ENCODE assay signal across 10 cellular contexts in genomic region chr3:137770821-137771399, GRCh38. TPM values are rescaled to one million over a fixed set of nuclear protein-coding genes. Genes with fewer than 3 reads are reported as not detected.
DNase-seq lines count a peak whose midpoint lies in the region; ATAC-seq, FAIRE-seq and TF ChIP-seq lines count a peak whose summit lies in the region.
"Had no signal": no experiment of that assay in that cellular context is flagged by ENCODE, and none has a peak within 500 bp of the region (broad histone marks: within the 10 kb centered on the region; RNA-seq: fewer than 3 reads in every experiment).

No MANE protein-coding gene starts in this region.

- H3K9ac ChIP-seq in endothelial cell of umbilical vein (replicated peaks; ENCODE audit: extremely low read depth, insufficient read depth, low read length) (no peak overlapping the region), neuronal stem cell (ENCODE audit: low read depth, low read length, poor library complexity) (peak overlapping the region; percentile 63)

- POLR2A ChIA-PET in endothelial cell of umbilical vein (lab: Charles Lee), result no interaction called here

- no peak overlapping the region for H2BK12ac ChIP-seq in neuronal stem cell (ENCODE audit: low read length)

- no peak overlapping the region for H4K91ac ChIP-seq in neuronal stem cell (ENCODE audit: low read depth, low read length, poor library complexity)

- H2BK15ac ChIP-seq in neuronal stem cell (ENCODE audit: low read length), result peak overlapping the region; percentile 38

- H2BK5ac ChIP-seq in neuronal stem cell (ENCODE audit: low read length), result no peak overlapping the region

- H3K4ac ChIP-seq in neuronal stem cell (ENCODE audit: low read length), result peak overlapping the region; percentile 25

- H3K9me1 ChIP-seq in endothelial cell of umbilical vein (replicated peaks; ENCODE audit: control insufficient read depth, extremely low read depth, insufficient read depth, low read length), result no peaks in the 10 kb centered on the region

- intact Hi-C loops in endothelial cell of umbilical vein (cut with micrococcal nuclease), result no loop called here

- no peak for FAIRE-seq in endothelial cell of umbilical vein (lab: Jason Lieb, UNC)
- FAIRE-seq: GM18507 had no signal

- H3K4me1 ChIP-seq in GM23338 (ENCODE audit: insufficient read depth), result peaks cover 75% of the 10 kb centered on the region
- H3K4me1 ChIP-seq in endothelial cell of umbilical vein (ENCODE audit: control insufficient read depth, extremely low read depth, insufficient read depth, low read length), result peaks cover 3% of the 10 kb centered on the region
- H3K4me1 ChIP-seq in neuronal stem cell (ENCODE audit: control insufficient read depth in 2 of 2, insufficient read depth in 1 of 2, low read depth in 1 of 2, low read length in 2 of 2), result peaks cover 2 to 32% of the 10 kb centered on the region in 2 donors

- H3K27ac ChIP-seq in GM23338 (ENCODE audit: low read depth), result no peak overlapping the region
- no peak overlapping the region for H3K27ac ChIP-seq in endothelial cell of umbilical vein (ENCODE audit: insufficient read depth, low read depth, low read length)
- H3K27ac ChIP-seq in neuronal stem cell (replicated peaks; ENCODE audit: low read length), result no peak overlapping the region

- H3F3A ChIP-seq in GM23338 (replicated peaks; ENCODE audit: low read depth), result peaks cover 31% of the 10 kb centered on the region

- H2AK5ac ChIP-seq in neuronal stem cell (ENCODE audit: low read depth, low read length), result no peak overlapping the region

- no CpG with 5 or more reads among the region's 46 CpGs for WGBS in neuronal stem cell (ENCODE audit: extremely low coverage in 2 of 2, insufficient read length in 2 of 2, insufficient replicate concordance in 1 of 2), 2 donors

- dilution Hi-C loops in endothelial cell of umbilical vein (cut with MboI; ENCODE audit: extremely low pct_ligation_motif_present, low sequenced_read_pairs), result no loop called here

- no peak overlapping the region for H3K14ac ChIP-seq in neuronal stem cell (ENCODE audit: low read length)

- no peaks in the 10 kb centered on the region; the same call in 2 of the 3 replicates for H3K9me3 Mint-ChIP-seq in GM23338

- no peak overlapping the region for H4K8ac ChIP-seq in neuronal stem cell (ENCODE audit: low read depth, low read length)

- no peaks in the 10 kb centered on the region for H3K36me3 ChIP-seq in GM23338 (ENCODE audit: insufficient read depth)
- H3K36me3 ChIP-seq in endothelial cell of umbilical vein (ENCODE audit: control insufficient read depth in 2 of 2, extremely low read depth in 1 of 2, insufficient read depth in 2 of 2, low read length in 2 of 2), result no peaks in the 10 kb centered on the region
- H3K36me3 ChIP-seq in neuronal stem cell (replicated peaks in 1 of 2; ENCODE audit: control insufficient read depth in 2 of 2, insufficient read depth in 2 of 2, low read length in 2 of 2), result no peaks in the 10 kb centered on the region

- TF ChIP-seq CTCF in AG09309 (IDR thresholded peaks at IDR 0.05; ENCODE audit: control insufficient read depth, insufficient read depth, low read depth, low read length, missing control alignments) (no peak), GM23338 (conservative IDR thresholded peaks at IDR 0.05; ENCODE audit: low read depth in 2 of 2) (no peak), endothelial cell of umbilical vein (IDR thresholded peaks at IDR 0.05; ENCODE audit: extremely low read depth in 1 of 2, insufficient read depth in 1 of 2, low read depth in 1 of 2, low read length in 2 of 2) (no peak)

- H3K4me2 ChIP-seq in GM23338, result peak overlapping the region; percentile 82
- H3K4me2 ChIP-seq in endothelial cell of umbilical vein (ENCODE audit: insufficient read depth, low read length), result no peak overlapping the region
- H3K4me2 ChIP-seq in neuronal stem cell (ENCODE audit: insufficient read depth, low read length, poor library complexity, severe bottlenecking), result peak overlapping the region; percentile 44

- CTCF ChIA-PET in endothelial cell of umbilical vein (lab: Charles Lee), result no interaction called here

- H3K27ac Mint-ChIP-seq in GM23338, result no peak overlapping the region

- H3K9me2 ChIP-seq in GM23338 (ENCODE audit: insufficient read depth), result no peaks in the 10 kb centered on the region

- peak overlapping the region; percentile 5 for H3K4me3 ChIP-seq in AG09309 (ENCODE audit: control insufficient read depth, low read depth, low read length)
- peak overlapping the region; percentile 49 for H3K4me3 ChIP-seq in GM23338
- H3K4me3 ChIP-seq in endothelial cell of umbilical vein (replicated peaks in 1 of 3; ENCODE audit: insufficient read depth in 1 of 3, low read depth in 1 of 3, low read length in 3 of 3), result no peak overlapping the region
- H3K4me3 ChIP-seq in neuronal stem cell (ENCODE audit: low read length in 2 of 2), result no peak overlapping the region

- H3K23ac ChIP-seq in neuronal stem cell (ENCODE audit: low read depth, low read length, poor library complexity), result peak overlapping the region; percentile 66

- no peaks in the 10 kb centered on the region for H3K36me3 Mint-ChIP-seq in GM23338 (ENCODE audit: low read depth)

- H2AFZ ChIP-seq in GM23338 (peak overlapping the region; percentile 57; the same call in 1 of the 2 replicates), endothelial cell of umbilical vein (ENCODE audit: low read depth, low read length) (no peak overlapping the region), neuronal stem cell (ENCODE audit: low read length) (peak overlapping the region; percentile 74)

- BruUV-seq in endothelial cell of umbilical vein (replicated peaks; lab: Mats Ljungman, UMichigan), result no TSS peak

- H3K4me3 Mint-ChIP-seq in GM23338, result peak overlapping the region; percentile 83

- peaks cover 62% of the 10 kb centered on the region for H3K4me1 Mint-ChIP-seq in GM23338

- peak; percentile 15 for ATAC-seq in GM23338

- no peak overlapping the region for H2BK120ac ChIP-seq in neuronal stem cell (ENCODE audit: low read depth, low read length)

- H4K20me1 ChIP-seq in GM23338 (replicated peaks; ENCODE audit: insufficient read depth), result no peaks in the 10 kb centered on the region
- H4K20me1 ChIP-seq in endothelial cell of umbilical vein (replicated peaks; ENCODE audit: control insufficient read depth, extremely low read depth, insufficient read depth, low read length), result no peaks in the 10 kb centered on the region

- H3K79me1 ChIP-seq in neuronal stem cell (ENCODE audit: low read depth, low read length), result no peaks in the 10 kb centered on the region

- H3K27me3 Mint-ChIP-seq in GM23338 (ENCODE audit: insufficient read depth, low read depth, poor library complexity), result peaks cover 100% of the 10 kb centered on the region

- H3K18ac ChIP-seq in neuronal stem cell (ENCODE audit: low read length), result peak overlapping the region; percentile 70

- DNase-seq in AG09309 (ENCODE audit: low read depth), result no peak
- DNase-seq in GM23338 (ENCODE audit: low spot score), result peak; percentile 69
- DNase-seq in endothelial cell of umbilical vein (ENCODE audit: low read depth, low spot score), result no peak
- no peak for DNase-seq in neuronal stem cell (ENCODE audit: low spot score)
- DNase-seq in MV-4-11 (lab: John Stamatoyannopoulos, UW), result no peak
- DNase-seq in NCI-H446 (lab: John Stamatoyannopoulos, UW), result no peak
- DNase-seq in SIG-M5 (lab: John Stamatoyannopoulos, UW), result no peak
- DNase-seq in effector CD4-positive, alpha-beta T cell, result no peak
- DNase-seq: stimulated activated CD8-positive, alpha-beta memory T cell treated with anti-CD3 and anti-CD28 coated beads, Interleukin-4, amount 100 ng/mL, for 48 hours had no signal

- H3K27me3 ChIP-seq in GM23338 (ENCODE audit: insufficient read depth), result peaks cover 99% of the 10 kb centered on the region
- H3K27me3 ChIP-seq in endothelial cell of umbilical vein (ENCODE audit: control insufficient read depth in 2 of 2, insufficient read depth in 2 of 2, low read length in 2 of 2), result peaks cover 68 to 81% of the 10 kb centered on the region in 2 experiments
- H3K27me3 ChIP-seq in neuronal stem cell (ENCODE audit: control insufficient read depth in 3 of 3, insufficient read depth in 3 of 3, low read depth in 1 of 3, low read length in 3 of 3), result peaks cover 33 to 96% (median 69%) of the 10 kb centered on the region in 3 experiments

- H3K9me3 ChIP-seq in endothelial cell of umbilical vein (replicated peaks; ENCODE audit: control insufficient read depth, insufficient read depth, low read length), result no peaks in the 10 kb centered on the region
- H3K9me3 ChIP-seq in neuronal stem cell (replicated peaks in 1 of 2; ENCODE audit: control insufficient read depth in 2 of 2, insufficient read depth in 1 of 2, low read depth in 1 of 2, low read length in 2 of 2), result no peaks in the 10 kb centered on the region

- TF ChIP-seq POLR2A in endothelial cell of umbilical vein (IDR thresholded peaks at IDR 0.05; ENCODE audit: low read depth, low read length), result no peak

- H3K79me2 ChIP-seq in GM23338 (replicated peaks; ENCODE audit: insufficient read depth) (no peaks in the 10 kb centered on the region), endothelial cell of umbilical vein (ENCODE audit: control insufficient read depth, insufficient read depth, low read length) (no peaks in the 10 kb centered on the region)

TF ChIP-seq in GM23338, 12 proteins besides CTCF, POLR2A, EP300 and RAD21 (continues in another document):
- TF ChIP-seq EZH2 (IDR thresholded peaks at IDR 0.05; ENCODE audit: low read depth, unreplicated experiment), result no peak

TF ChIP-seq in endothelial cell of umbilical vein, 7 proteins besides CTCF, POLR2A, EP300 and RAD21 (continues in another document):
- TF ChIP-seq POLR2AphosphoS5 (IDR thresholded peaks at IDR 0.05; ENCODE audit: insufficient read depth, low read depth, low read length) (no peak), MAX (IDR thresholded peaks at IDR 0.05; ENCODE audit: insufficient read depth, insufficient read length) (no peak), EZH2 (IDR thresholded peaks at IDR 0.05; ENCODE audit: borderline replicate concordance, low read depth, low read length, severe bottlenecking) (peak; percentile 79), FOS (IDR thresholded peaks at IDR 0.05; ENCODE audit: borderline replicate concordance, insufficient read depth, low read length) (no peak)

RNA-seq across cellular contexts. Expression of gene SOX14, which starts 6.8 kb away (rescaled TPM):
- 0.23 TPM in 1 of 2 replicates, not detected in the other for total RNA-seq in GM23338 (2014; rRNA removed; shearing (Covaris generic))
- polyA plus RNA-seq in GM23338 (2016; fragmentation: Nextera tagmentation; extraction: Ambion mirVana) (0.39 TPM in 1 of 2 replicates, not detected in the other), endothelial cell of umbilical vein (not detected in 2 replicates)
- total RNA-seq in endothelial cell of umbilical vein, result not detected in 2 replicates
- not detected in 2 replicates for polyA plus RNA-seq in endothelial cell of umbilical vein (2011; cell fraction: cytosol; rRNA removed)
- not detected in 2 replicates for polyA plus RNA-seq in endothelial cell of umbilical vein (2011; cell fraction: nucleus; rRNA removed)
- polyA plus RNA-seq in endothelial cell of umbilical vein (2012), result not detected in 2 replicates
- polyA minus RNA-seq in endothelial cell of umbilical vein, result not detected in 2 replicates
- not detected for polyA minus RNA-seq in endothelial cell of umbilical vein (2011; cell fraction: cytosol; rRNA and poly(A)+ RNA removed)
- polyA minus RNA-seq in endothelial cell of umbilical vein (2011; cell fraction: nucleus; rRNA and poly(A)+ RNA removed), result not detected in 2 replicates
- 0.01 TPM for polyA plus RNA-seq in neuronal stem cell (2013, experiment 1 of 2)
- polyA plus RNA-seq in neuronal stem cell (2013, experiment 2 of 2), result 0.01 TPM

Comparison
In these comparisons a context has a peak if more than half of its experiments do, and no peak if none do; other contexts are left out.
1. H3K4me3 ChIP-seq: peak in AG09309 (single experiment) and GM23338 (single experiment); none in endothelial cell of umbilical vein (0 of 3) and neuronal stem cell (0 of 2).